8 cellular contexts compared by ENCODE assay signal in the genomic region with DNA sequence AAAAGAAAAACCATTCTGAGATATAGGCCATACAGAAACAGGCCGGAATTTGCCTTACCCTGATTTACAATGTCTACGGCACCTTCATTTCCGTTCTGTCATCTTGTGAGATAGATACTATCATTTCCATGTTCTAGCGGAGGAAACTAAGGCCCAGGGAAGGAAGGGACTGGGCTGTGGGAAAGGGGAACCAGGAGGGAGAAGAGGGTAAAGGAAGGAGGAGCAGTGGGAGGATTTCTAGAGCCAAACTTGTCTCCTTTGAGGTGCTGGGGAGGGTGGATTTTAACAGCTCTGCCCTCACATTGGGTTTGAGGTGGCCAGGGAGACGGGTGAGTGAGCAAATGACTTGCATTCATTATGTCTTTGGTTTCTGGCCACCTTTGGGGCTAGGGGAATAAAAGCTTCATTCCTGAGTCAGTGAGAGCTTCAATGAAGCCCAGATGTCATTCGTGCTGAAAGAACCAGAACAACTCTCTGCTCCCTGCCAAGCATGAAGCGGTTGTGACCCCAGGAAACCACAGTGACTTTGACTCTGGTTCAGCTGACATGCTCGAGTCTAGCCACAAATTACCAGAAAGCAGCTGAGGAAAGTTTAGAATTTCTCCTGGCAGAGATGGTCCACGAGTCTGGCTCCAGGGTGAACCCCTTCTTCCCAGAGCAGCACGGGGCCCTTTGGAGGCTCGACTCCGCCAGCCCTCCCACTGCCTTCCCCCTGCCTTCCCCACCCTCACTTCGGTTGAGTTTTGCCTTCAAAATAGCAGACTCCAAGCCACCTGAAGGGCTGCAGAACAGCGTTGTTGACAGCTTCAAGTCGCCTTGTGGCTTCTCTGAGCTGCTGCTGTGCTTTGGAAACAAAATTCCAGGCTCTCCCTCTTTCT. TPM values are rescaled to one million over a fixed set of nuclear protein-coding genes. Genes with fewer than 3 reads are reported as not detected.
DNase-seq lines count a peak whose midpoint lies in the region; ATAC-seq and TF ChIP-seq lines count a peak whose summit lies in the region.

No MANE protein-coding gene starts in this region.

- no peak overlapping the region for H3K27ac Mint-ChIP-seq in progenitor cell of endocrine pancreas

- no peaks in the 10 kb centered on the region for H3K9me2 ChIP-seq in PC-3 (replicated peaks; ENCODE audit: low read length)

- no peak overlapping the region for H2AFZ ChIP-seq in PC-3 (ENCODE audit: low read length)

- H3K4me3 ChIP-seq in duodenal mucosa (ENCODE audit: low read depth in 1 of 2, low read length in 2 of 2) (peak overlapping the region; percentile 10 to 43), PC-3 (ENCODE audit: low read length) (no peak overlapping the region)

- H3K36me3 Mint-ChIP-seq in progenitor cell of endocrine pancreas (ENCODE audit: insufficient read depth): no peaks in the 10 kb centered on the region

- TF ChIP-seq CTCF in progenitor cell of endocrine pancreas (IDR thresholded peaks at IDR 0.05; ENCODE audit: unreplicated experiment): no peak
- TF ChIP-seq CTCF in PC-3 (conservative IDR thresholded peaks at IDR 0.05; ENCODE audit: low read depth, low read length): no peak

- CTCF ChIA-PET in PC-3 (lab: Charles Lee): no interaction called here

- no peaks in the 10 kb centered on the region for H4K20me1 ChIP-seq in PC-3 (ENCODE audit: low read length)

- H3K9me3 ChIP-seq in duodenal mucosa (ENCODE audit: control insufficient read depth in 1 of 2, low read length in 2 of 2): no peaks in the 10 kb centered on the region
- H3K9me3 ChIP-seq in PC-3 (ENCODE audit: low read length): no peaks in the 10 kb centered on the region

- H3F3A ChIP-seq in PC-3 (ENCODE audit: low read length, unreplicated experiment): no peaks in the 10 kb centered on the region

- ATAC-seq in GM21367 (IDR thresholded peaks at IDR 0.05; ENCODE audit: unreplicated experiment): no peak
- no peak for ATAC-seq in PC-3

- no peak overlapping the region for H3K4me3 Mint-ChIP-seq in progenitor cell of endocrine pancreas (ENCODE audit: low read depth)

- no TSS peak for BruUV-seq in PC-3 (replicated peaks; lab: Mats Ljungman, UMichigan)

- no peaks in the 10 kb centered on the region for H3K9me3 Mint-ChIP-seq in progenitor cell of endocrine pancreas (ENCODE audit: low read depth)

- peak overlapping the region; percentile 26 for H3K27ac ChIP-seq in duodenal mucosa (ENCODE audit: low read depth, low read length)
- no peak overlapping the region for H3K27ac ChIP-seq in PC-3 (ENCODE audit: low read length)

- peaks cover 1% of the 10 kb centered on the region for H3K4me1 Mint-ChIP-seq in progenitor cell of endocrine pancreas (ENCODE audit: low read depth)

- intact Hi-C loops in PC-3 (cut with micrococcal nuclease): no loop called here

- H3K36me3 ChIP-seq in duodenal mucosa (ENCODE audit: control insufficient read depth in 1 of 2, insufficient read depth in 2 of 2, low read length in 2 of 2) (no peaks in the 10 kb centered on the region), PC-3 (ENCODE audit: low read depth, low read length) (no peaks in the 10 kb centered on the region)

- H3K4me1 ChIP-seq in duodenal mucosa (ENCODE audit: control insufficient read depth in 1 of 2, insufficient read depth in 2 of 2, low read length in 2 of 2) (peaks cover 5 to 11% of the 10 kb centered on the region in 2 donors), PC-3 (ENCODE audit: insufficient read depth, low read length) (no peaks in the 10 kb centered on the region)

- H3K4me2 ChIP-seq in PC-3 (ENCODE audit: low read length): no peak overlapping the region

- no peaks in the 10 kb centered on the region for H3K79me2 ChIP-seq in PC-3 (ENCODE audit: low read length)

- POLR2A ChIA-PET in PC-3 (lab: Charles Lee; ENCODE audit: unreplicated experiment): no interaction called here

- H3K9ac ChIP-seq in duodenal mucosa (ENCODE audit: low read depth in 1 of 2, low read length in 2 of 2) (peak overlapping the region in 1 of 2 donors; percentile 4), PC-3 (ENCODE audit: low read length) (no peak overlapping the region)

- H3K27me3 Mint-ChIP-seq in progenitor cell of endocrine pancreas: peaks cover 8% of the 10 kb centered on the region

- DNase-seq in activated gamma-delta T cell treated with Interleukin-2 at 50 U/mL for 16 hours (peak; percentile 35), activated gamma-delta T cell (lab: John Stamatoyannopoulos, UW) (no peak), MV-4-11 (lab: John Stamatoyannopoulos, UW) (peak; percentile 13), progenitor cell of endocrine pancreas (ENCODE audit: low spot score, unreplicated experiment) (no peak), PC-3 (no peak)
- DNase-seq in stimulated activated CD8-positive, alpha-beta memory T cell treated with anti-CD3 and anti-CD28 coated beads, Interleukin-12 subunit alpha, Interleukin-12 subunit beta, amount 100 ng/mL, for 4 hours (ENCODE audit: low read depth): peak; percentile 19

- H3K27me3 ChIP-seq in duodenal mucosa (ENCODE audit: control insufficient read depth in 1 of 2, insufficient read depth in 2 of 2, low read length in 2 of 2) (no peaks in the 10 kb centered on the region), PC-3 (ENCODE audit: low read length) (no peaks in the 10 kb centered on the region)

RNA-seq across cellular contexts. Expression of a gene that starts 3.8 kb away (rescaled TPM):
- total RNA-seq in progenitor cell of endocrine pancreas: 0.19 and 0.31 TPM in 2 replicates
- 1.6 and 3.8 TPM in 2 replicates for total RNA-seq in PC-3 (2014; rRNA removed)

RNA-seq across cellular contexts. Expression of a gene that starts 30.1 kb away (rescaled TPM):
- total RNA-seq in progenitor cell of endocrine pancreas (63.8 and 66.9 TPM in 2 replicates), PC-3 (2014; rRNA removed) (42.2 and 61.3 TPM in 2 replicates)

Comparison
In these comparisons a context has a peak if more than half of its experiments do, and no peak if none do; other contexts are left out.
1. DNase-seq: peak in activated gamma-delta T cell treated with Interleukin-2 at 50 U/mL for 16 hours (single experiment), MV-4-11 (single experiment) and stimulated activated CD8-positive, alpha-beta memory T cell treated with anti-CD3 and anti-CD28 coated beads, Interleukin-12 subunit alpha, Interleukin-12 subunit beta, amount 100 ng/mL, for 4 hours (single experiment); none in activated gamma-delta T cell (single experiment), progenitor cell of endocrine pancreas (single experiment) and PC-3 (single experiment).